In the genomic region with DNA sequence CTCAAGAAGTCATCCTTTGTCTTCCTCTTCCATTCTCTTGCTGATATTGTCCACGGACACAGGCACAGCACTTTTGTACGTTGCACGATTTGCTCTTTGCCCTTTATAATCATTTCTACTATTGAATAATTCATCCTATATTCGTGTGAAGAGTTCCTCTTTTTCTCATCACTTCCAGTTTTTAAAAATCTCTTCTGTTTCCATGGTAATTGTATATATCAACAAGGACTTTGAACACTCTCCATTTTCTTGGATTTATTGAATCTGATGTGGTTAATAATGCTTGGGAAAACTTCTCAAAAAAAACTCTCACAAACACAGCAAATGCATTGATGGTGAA, we compare ENCODE assay signal across 12 cellular contexts. TPM values are rescaled to one million over a fixed set of nuclear protein-coding genes. Genes with fewer than 3 reads are reported as not detected.
DNase-seq lines count a peak whose midpoint lies in the region; ATAC-seq, FAIRE-seq and TF ChIP-seq lines count a peak whose summit lies in the region.
"Had no signal": no experiment of that assay in that cellular context is flagged by ENCODE, and none has a peak within 500 bp of the region (broad histone marks: within the 10 kb centered on the region; RNA-seq: fewer than 3 reads in every experiment).

No MANE protein-coding gene starts in this region.

- H3K36me3 Mint-ChIP-seq in activated CD8-positive, alpha-beta memory T cell treated with anti-CD3 and anti-CD28 coated beads, Interleukin-2, amount 10 ng/mL, durations not matched to agents 7 days and 5 days = peaks cover 44% of the 10 kb centered on the region

- peaks cover 13% of the 10 kb centered on the region for H3K79me2 ChIP-seq in OCI-LY1 (ENCODE audit: insufficient read depth, low read length)
- H3K79me2 ChIP-seq in GM12878 (ENCODE audit: control insufficient read depth, insufficient read depth, low read length) = peaks cover 73% of the 10 kb centered on the region
- H3K79me2 ChIP-seq in smooth muscle cell (ENCODE audit: low read depth) = no peaks in the 10 kb centered on the region

- TF ChIP-seq POLR2A in GM12878 (IDR thresholded peaks at IDR 0.05; ENCODE audit: low read depth, low read length) = no peak

- peaks cover 84% of the 10 kb centered on the region for H3K4me1 Mint-ChIP-seq in activated CD8-positive, alpha-beta memory T cell treated with anti-CD3 and anti-CD28 coated beads, Interleukin-2, amount 10 ng/mL, durations not matched to agents 7 days and 5 days

- no peaks in the 10 kb centered on the region for H3F3A ChIP-seq in OCI-LY1 (ENCODE audit: insufficient read depth, low read length)
- no peaks in the 10 kb centered on the region for H3F3A ChIP-seq in smooth muscle cell (ENCODE audit: low read depth)

- H3K36me3 ChIP-seq in OCI-LY1 (ENCODE audit: insufficient read depth, low read length) = peaks cover 63% of the 10 kb centered on the region
- H3K36me3 ChIP-seq in GM12878 (ENCODE audit: control insufficient read depth in 2 of 2, insufficient read depth in 2 of 2, low read length in 1 of 2) = peaks cover 0 to 17% of the 10 kb centered on the region in 2 experiments; a peak in 1 of 4 replicates
- no peaks in the 10 kb centered on the region for H3K36me3 ChIP-seq in smooth muscle cell (ENCODE audit: low read depth)
- H3K36me3 ChIP-seq: BE2C had no signal

- peak overlapping the region; percentile 55; the same call in 1 of the 2 replicates for H3K4me2 ChIP-seq in OCI-LY1 (ENCODE audit: low read length)
- peak overlapping the region; percentile 43 for H3K4me2 ChIP-seq in GM12878 (ENCODE audit: control insufficient read depth, insufficient read depth)
- peak overlapping the region; percentile 53 for H3K4me2 ChIP-seq in smooth muscle cell

- DNase-seq in activated CD8-positive, alpha-beta memory T cell treated with anti-CD3 and anti-CD28 coated beads, Interleukin-2, amount 10 ng/mL, durations not matched to agents 7 days and 5 days = no peak
- DNase-seq in activated CD8-positive, alpha-beta memory T cell treated with anti-CD3 and anti-CD28 coated beads for 24 hours = no peak
- DNase-seq in GM12878 (ENCODE audit: low read depth, low spot score) (no peak), smooth muscle cell (lab: John Stamatoyannopoulos, UW; ENCODE audit: unreplicated experiment) (no peak), midbrain (lab: John Stamatoyannopoulos, UW) (no peak)
- DNase-seq in activated effector memory CD4-positive, alpha-beta T cell treated with anti-CD3 and anti-CD28 coated beads, Interleukin-2, amount 50 U/mL, for 16 hours = no peak
- DNase-seq: BE2C; effector memory CD8-positive, alpha-beta T cell; NCI-H510A treated with DMSO at 0.1 percent for 48 hours; right cardiac atrium had no signal

- no peak for FAIRE-seq in GM12878 (lab: Jason Lieb, UNC)

- H3K9me3 ChIP-seq in OCI-LY1 (ENCODE audit: low read length) (no peaks in the 10 kb centered on the region), GM12878 (replicated peaks; ENCODE audit: control insufficient read depth, insufficient read depth, low read length) (no peaks in the 10 kb centered on the region; the same call in 2 of the 3 replicates), smooth muscle cell (replicated peaks; ENCODE audit: low read depth) (no peaks in the 10 kb centered on the region)
- H3K9me3 ChIP-seq: BE2C had no signal

- H4K20me1 ChIP-seq in OCI-LY1 (ENCODE audit: insufficient read depth, low read length) (no peaks in the 10 kb centered on the region), GM12878 (ENCODE audit: control insufficient read depth, insufficient read depth) (no peaks in the 10 kb centered on the region), smooth muscle cell (ENCODE audit: low read depth) (no peaks in the 10 kb centered on the region)

- CTCF ChIA-PET in activated CD8-positive, alpha-beta memory T cell treated with anti-CD3 and anti-CD28 coated beads, Interleukin-2, amount 10 ng/mL, durations not matched to agents 7 days and 5 days (lab: Charles Lee) = interaction anchor here (1.2 to 1.8 kb wide), 3 partner anchors 10 to 346 kb away, joined by 3 to 5 read pairs (median 5); no protein-coding TSS in a partner anchor
- CTCF ChIA-PET in GM12878 (lab: Yijun Ruan, JAX) = interaction anchor here (1.1 to 1.6 kb wide), 4 partner anchors 8 to 346 kb away, joined by 3 to 5 read pairs (median 4); no protein-coding TSS in a partner anchor

- TF ChIP-seq RAD21 in GM12878 (IDR thresholded peaks at IDR 0.05; ENCODE audit: insufficient read depth, low read depth, low read length) = no peak

- peak overlapping the region; percentile 6 for H3K27ac ChIP-seq in OCI-LY1 (ENCODE audit: low read depth, low read length, poor library complexity, severe bottlenecking)
- H3K27ac ChIP-seq in GM12878 (ENCODE audit: control insufficient read depth, insufficient read depth) = no peak overlapping the region
- peak overlapping the region; percentile 91 for H3K27ac ChIP-seq in smooth muscle cell (ENCODE audit: low read depth)

- no peaks in the 10 kb centered on the region for H3K9me2 ChIP-seq in OCI-LY1 (ENCODE audit: low read depth, low read length)

- H3K9me3 Mint-ChIP-seq in activated CD8-positive, alpha-beta memory T cell treated with anti-CD3 and anti-CD28 coated beads, Interleukin-2, amount 10 ng/mL, durations not matched to agents 7 days and 5 days (ENCODE audit: low read depth) = no peaks in the 10 kb centered on the region

- H3K4me3 ChIP-seq in OCI-LY1 (ENCODE audit: low read depth, low read length, poor library complexity, severe bottlenecking) = no peak overlapping the region
- H3K4me3 ChIP-seq in GM12878 = peak overlapping the region; percentile 13; the same call in 1 of the 2 replicates
- H3K4me3 ChIP-seq in smooth muscle cell = no peak overlapping the region

- H3K27ac Mint-ChIP-seq in activated CD8-positive, alpha-beta memory T cell treated with anti-CD3 and anti-CD28 coated beads, Interleukin-2, amount 10 ng/mL, durations not matched to agents 7 days and 5 days = peak overlapping the region; percentile 25

- TF ChIP-seq CTCF in OCI-LY1 (IDR thresholded peaks at IDR 0.05; ENCODE audit: low read length) (no peak), GM12878 (IDR thresholded peaks at IDR 0.05 in 2 of 3, conservative IDR thresholded peaks at IDR 0.05 in 1 of 3; ENCODE audit: control insufficient read depth in 2 of 3, extremely low read depth in 1 of 3, insufficient read depth in 1 of 3, low read depth in 3 of 3, low read length in 3 of 3) (no peak), smooth muscle cell (IDR thresholded peaks at IDR 0.05; ENCODE audit: borderline replicate concordance, insufficient read depth, poor library complexity, severe bottlenecking) (no peak)

- SMC1A ChIA-PET in GM12878 (lab: Charles Lee; ENCODE audit: uncharacterized antibody, unreplicated experiment) = interaction anchor here (0.8 to 3.2 kb wide), 6 partner anchors 21 to 44 kb away, joined by 3 to 12 read pairs (median 6); no protein-coding TSS in a partner anchor

- TF ChIP-seq EP300 in GM12878 (IDR thresholded peaks at IDR 0.05; ENCODE audit: borderline replicate concordance in 1 of 2, control insufficient read depth in 1 of 2, low read depth in 2 of 2, low read length in 2 of 2) = no peak

- H3K9ac ChIP-seq in OCI-LY1 (ENCODE audit: low read length) (no peak overlapping the region), GM12878 (ENCODE audit: control insufficient read depth, insufficient read depth, low read length) (no peak overlapping the region), smooth muscle cell (ENCODE audit: low read depth) (peak overlapping the region; percentile 55)

- H3K27me3 ChIP-seq in OCI-LY1 (ENCODE audit: insufficient read depth, low read length) (no peaks in the 10 kb centered on the region), GM12878 (replicated peaks in 1 of 2; ENCODE audit: control insufficient read depth in 2 of 2, insufficient read depth in 2 of 2, low read length in 1 of 2) (no peaks in the 10 kb centered on the region), smooth muscle cell (ENCODE audit: low read depth) (no peaks in the 10 kb centered on the region)
- H3K27me3 ChIP-seq: BE2C had no signal

- POLR2A ChIA-PET in GM12878 (lab: Charles Lee) = no interaction called here

- no peak overlapping the region for H3K4me3 Mint-ChIP-seq in activated CD8-positive, alpha-beta memory T cell treated with anti-CD3 and anti-CD28 coated beads, Interleukin-2, amount 10 ng/mL, durations not matched to agents 7 days and 5 days

- no peak for ATAC-seq in activated CD8-positive, alpha-beta memory T cell treated with anti-CD3 and anti-CD28 coated beads, Interleukin-2, amount 10 ng/mL, durations not matched to agents 7 days and 5 days
- no peak for ATAC-seq in GM12878
- ATAC-seq in HG03139 (IDR thresholded peaks at IDR 0.05; ENCODE audit: unreplicated experiment) = no peak
- ATAC-seq: effector memory CD8-positive, alpha-beta T cell; right cardiac atrium had no signal

- in situ Hi-C loops in GM12878 (cut with MboI) = no loop called here

- BruUV-seq in GM12878 (replicated peaks; lab: Mats Ljungman, UMichigan) = no TSS peak

- no peaks in the 10 kb centered on the region for H3K27me3 Mint-ChIP-seq in activated CD8-positive, alpha-beta memory T cell treated with anti-CD3 and anti-CD28 coated beads, Interleukin-2, amount 10 ng/mL, durations not matched to agents 7 days and 5 days
- H3K27me3 Mint-ChIP-seq: effector memory CD8-positive, alpha-beta T cell had no signal

- peaks cover 85% of the 10 kb centered on the region for H3K4me1 ChIP-seq in OCI-LY1 (ENCODE audit: insufficient read depth, low read length, severe bottlenecking)
- H3K4me1 ChIP-seq in GM12878 (ENCODE audit: control insufficient read depth, insufficient read depth, low read length) = peaks cover 54% of the 10 kb centered on the region
- peaks cover 16% of the 10 kb centered on the region for H3K4me1 ChIP-seq in smooth muscle cell (ENCODE audit: low read depth)
- H3K4me1 ChIP-seq: BE2C had no signal

- intact Hi-C loops in GM12878 (cut with micrococcal nuclease; ENCODE audit: unreplicated experiment) = no loop called here

- H2AFZ ChIP-seq in OCI-LY1 (ENCODE audit: low read length) (no peak overlapping the region), GM12878 (ENCODE audit: control insufficient read depth, low read depth, low read length) (no peak overlapping the region), smooth muscle cell (ENCODE audit: low read depth) (peak overlapping the region; percentile 20)

- RAD21 ChIA-PET in GM12878 (lab: Charles Lee; ENCODE audit: unreplicated experiment) = no interaction called here

- 50% methylated on average over 4 of the region's 4 CpGs for WGBS in GM12878 (ENCODE audit: insufficient coverage, insufficient replicate concordance, low lambda C conversion rate, missing lambda C conversion rate)
- 88% methylated on average over 4 of the region's 4 CpGs for WGBS in smooth muscle cell (ENCODE audit: low lambda C conversion rate)

RNA-seq across cellular contexts. Expression of a gene that starts 40.9 kb away (rescaled TPM):
- total RNA-seq in activated CD8-positive, alpha-beta memory T cell treated with anti-CD3 and anti-CD28 coated beads, Interleukin-2, amount 10 ng/mL, durations not matched to agents 7 days and 5 days = 100 to 1,000 TPM; 111 to 133 TPM
- total RNA-seq in GM12878 (2013; cell fraction: nucleolus; rRNA removed) = 305 and 306 TPM in 2 replicates
- total RNA-seq in GM12878 (2014; rRNA removed) (66.0 and 81.6 TPM in 2 replicates), GM12878 (2014; rRNA removed; fragmentation: Illumina TruSeq; extraction: Trizol) (69.6 and 72.0 TPM in 2 replicates), GM12878 (2021) (74.6 and 87.2 TPM in 2 replicates), smooth muscle cell (81.8 and 95.6 TPM in 2 replicates)
- polyA plus RNA-seq in GM12878 (2011; ENCODE audit: low read depth) = 149 TPM
- polyA plus RNA-seq in GM12878 (2011; rRNA removed) (118 and 208 TPM in 2 replicates), GM12878 (2014; fragmentation: Illumina TruSeq; extraction: Trizol) (77.3 and 105 TPM in 2 replicates), GM12878 (2014; fragmentation: Nextera tagmentation; extraction: Ambion mirVana) (10 to 100 TPM; 22.9 to 61.6 TPM), GM12878 (2014; rRNA removed) (68.0 and 84.8 TPM in 2 replicates), GM12878 (2016; fragmentation: Nextera tagmentation; extraction: Ambion mirVana) (100 to 1,000 TPM; 168 to 175 TPM), smooth muscle cell (47.1 and 89.8 TPM in 2 replicates)
- 41.5 and 54.0 TPM in 2 replicates for polyA plus RNA-seq in GM12878 (2011; cell fraction: cytosol; rRNA removed)
- polyA plus RNA-seq in GM12878 (2011; cell fraction: nucleus; rRNA removed) = 65.1 and 67.6 TPM in 2 replicates
- polyA plus RNA-seq in GM12878 (2012) = 86.3 and 96.9 TPM in 2 replicates
- polyA minus RNA-seq in GM12878 (2011; rRNA and poly(A)+ RNA removed) = 47.6 and 61.7 TPM in 2 replicates
- 20.1 and 26.3 TPM in 2 replicates for polyA minus RNA-seq in GM12878 (2011; cell fraction: cytosol; rRNA and poly(A)+ RNA removed)
- 41.5 and 58.6 TPM in 2 replicates for polyA minus RNA-seq in GM12878 (2011; cell fraction: nucleus; rRNA and poly(A)+ RNA removed)
